1 cellular context compared by ENCODE assay signal in the genomic region with DNA sequence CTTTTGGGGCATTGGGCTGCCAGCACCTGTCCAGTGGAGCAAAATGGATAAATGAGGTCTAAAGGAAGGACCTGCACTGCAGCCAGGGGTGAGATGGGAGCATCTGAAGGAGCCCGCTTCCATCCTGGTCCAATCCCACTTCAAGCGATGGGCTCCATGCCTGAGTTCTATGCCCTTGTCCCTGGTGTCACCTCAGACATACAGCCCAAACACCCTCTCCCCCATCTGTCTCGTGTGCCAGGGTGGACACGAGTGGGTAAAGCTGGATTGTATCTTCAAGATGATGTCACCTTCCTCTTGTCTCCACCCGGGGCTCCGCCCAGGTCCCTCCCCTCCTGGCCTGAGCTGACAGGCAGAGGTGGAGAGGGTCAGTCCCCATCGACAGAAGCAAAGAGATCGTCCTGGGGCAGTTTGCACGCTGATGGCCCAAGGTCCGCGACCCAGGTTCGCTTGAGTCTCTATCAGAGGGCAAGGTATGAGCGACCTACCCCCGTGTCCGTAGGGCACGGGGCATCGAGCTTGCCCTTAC.
TF ChIP-seq lines count a peak whose summit lies in the region.

No MANE protein-coding gene starts in this region.

TF ChIP-seq in HEK293, 187 proteins besides CTCF, POLR2A, EP300 and RAD21 (continued from another document):
- TF ChIP-seq ZNF184 (tag by site-specific recombination; IDR thresholded peaks at IDR 0.05) (no peak), ZNF658 (tag by site-specific recombination; IDR thresholded peaks at IDR 0.05) (no peak), OVOL3 (tag by site-specific recombination; IDR thresholded peaks at IDR 0.05) (0 out of 2 replicates have a peak, but pooled peaks have one; percentile 13)
